Comparison of ENCODE assay signal across 20 cellular contexts in the genomic region with DNA sequence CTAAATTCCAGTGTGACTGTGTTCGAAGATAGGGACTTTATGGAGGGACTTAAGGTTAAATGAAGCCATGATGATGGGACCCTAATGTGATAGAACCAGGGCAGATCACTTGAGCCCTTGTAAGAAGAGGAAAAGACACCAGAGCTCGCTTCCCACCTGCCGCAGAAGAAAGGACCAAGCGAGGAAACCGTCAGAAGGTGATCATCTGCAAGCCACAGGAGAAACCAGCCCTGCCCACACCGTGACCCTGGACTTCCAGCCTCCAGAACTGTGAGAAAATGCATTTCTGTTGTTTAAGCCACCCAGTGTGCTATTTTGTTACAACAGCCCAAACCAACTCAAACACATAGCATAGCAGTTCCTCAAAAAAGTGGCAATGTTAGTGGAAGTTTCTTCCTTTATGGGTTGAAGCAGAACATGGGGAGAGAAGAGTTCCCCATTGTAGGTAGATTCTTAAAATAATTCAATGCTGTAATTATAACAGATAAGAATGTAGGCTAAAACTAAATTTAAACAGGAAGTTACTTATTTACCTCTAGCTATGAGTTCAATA.
A peak's percentile ranks its signal among the peaks of the same experiment; 100 is the strongest.
DNase-seq lines count a peak whose midpoint lies in the region; ATAC-seq and TF ChIP-seq lines count a peak whose summit lies in the region.
"Had no signal": no experiment of that assay in that cellular context is flagged by ENCODE, and none has a peak within 500 bp of the region (broad histone marks: within the 10 kb centered on the region; RNA-seq: fewer than 3 reads in every experiment).

No MANE protein-coding gene starts in this region.

- no peak for TF ChIP-seq POLR2A in NB4 (IDR thresholded peaks at IDR 0.05; ENCODE audit: extremely low read depth, insufficient read length)

- H3K27ac ChIP-seq in HEK293 (ENCODE audit: extremely low read depth, low read depth, low read length) (no peak overlapping the region), foreskin keratinocyte (no peak overlapping the region), aorta (ENCODE audit: low read depth in 1 of 2, low read length in 2 of 2) (no peak overlapping the region)
- H3K27ac ChIP-seq: KMS-11, Peyer's patch, SJCRH30 had no signal

- no peaks in the 10 kb centered on the region for H3K27me3 Mint-ChIP-seq in activated T-helper 1 cell treated with anti-CD3 and anti-CD28 coated beads, Interleukin-12 subunit alpha, Interleukin-12 subunit beta, Interleukin-2, Interleukin-4 antibody, amounts not matched to agents 30 ng/mL and 10 ng/mL and 1 ng/mL, durations not matched to agents 14 hours and 24 hours and 36 hours (ENCODE audit: insufficient read depth)
- H3K27me3 Mint-ChIP-seq: T-cell had no signal

- peak overlapping the region; percentile 61 for H3K27ac Mint-ChIP-seq in activated T-helper 1 cell treated with anti-CD3 and anti-CD28 coated beads, Interleukin-12 subunit alpha, Interleukin-12 subunit beta, Interleukin-2, Interleukin-4 antibody, amounts not matched to agents 30 ng/mL and 10 ng/mL and 1 ng/mL, durations not matched to agents 14 hours and 24 hours and 36 hours
- H3K27ac Mint-ChIP-seq: HFFc6 had no signal

- no peak overlapping the region for H3K4me3 ChIP-seq in HEK293 (ENCODE audit: low read depth, low read length)
- H3K4me3 ChIP-seq in NB4 (ENCODE audit: low read depth, low read length) = no peak overlapping the region
- no peak overlapping the region for H3K4me3 ChIP-seq in aorta (ENCODE audit: low read length in 2 of 2)
- H3K4me3 ChIP-seq: Peyer's patch, SJCRH30 had no signal

- H3K27me3 ChIP-seq in foreskin keratinocyte = no peaks in the 10 kb centered on the region
- no peaks in the 10 kb centered on the region for H3K27me3 ChIP-seq in aorta (ENCODE audit: control insufficient read depth in 1 of 2, insufficient read depth in 2 of 2, low read length in 1 of 2)
- H3K27me3 ChIP-seq: Peyer's patch, SJCRH30 had no signal

- intact Hi-C loops in activated T-helper 1 cell treated with anti-CD3 and anti-CD28 coated beads, Interleukin-12 subunit alpha, Interleukin-12 subunit beta, Interleukin-2, Interleukin-4 antibody, amounts not matched to agents 30 ng/mL and 10 ng/mL and 1 ng/mL, durations not matched to agents 14 hours and 24 hours and 36 hours (cut with micrococcal nuclease) = no loop called here
- intact Hi-C loops in aorta (cut with DNase I) = no loop called here

- POLR2A ChIA-PET in HEK293 (lab: Yijun Ruan, JAX) = no interaction called here

- H3K4me1 ChIP-seq in HEK293 (ENCODE audit: control insufficient read depth, insufficient read depth, low read length) (no peaks in the 10 kb centered on the region), foreskin keratinocyte (peaks cover 14% of the 10 kb centered on the region), aorta (ENCODE audit: control insufficient read depth in 1 of 2, insufficient read depth in 2 of 2, low read length in 2 of 2) (no peaks in the 10 kb centered on the region)
- H3K4me1 ChIP-seq: Peyer's patch, SJCRH30 had no signal

- peaks cover 58% of the 10 kb centered on the region for H3K4me1 Mint-ChIP-seq in activated T-helper 1 cell treated with anti-CD3 and anti-CD28 coated beads, Interleukin-12 subunit alpha, Interleukin-12 subunit beta, Interleukin-2, Interleukin-4 antibody, amounts not matched to agents 30 ng/mL and 10 ng/mL and 1 ng/mL, durations not matched to agents 14 hours and 24 hours and 36 hours (ENCODE audit: low read depth)

- no peaks in the 10 kb centered on the region for H3K9me3 ChIP-seq in HEK293 (ENCODE audit: control insufficient read depth, insufficient read depth, low read depth, low read length)
- no peaks in the 10 kb centered on the region for H3K9me3 ChIP-seq in aorta (ENCODE audit: control insufficient read depth, low read length)
- H3K9me3 ChIP-seq: Peyer's patch, SJCRH30 had no signal

- CTCF ChIA-PET in HEK293 (lab: Yijun Ruan, JAX) = no interaction called here

- DNase-seq in AML-193 (lab: John Stamatoyannopoulos, UW) (peak; percentile 35 to 50), NB4 (ENCODE audit: low read depth) (peak; percentile 45), foreskin keratinocyte (no peak), NCI-H2107 (lab: John Stamatoyannopoulos, UW) (no peak), aorta (no peak)
- no peak for DNase-seq in activated T-helper 1 cell treated with anti-CD3 and anti-CD28 coated beads, Interleukin-12 subunit alpha, Interleukin-12 subunit beta, Interleukin-2, Interleukin-4 antibody, amounts not matched to agents 30 ng/mL and 10 ng/mL and 1 ng/mL, durations not matched to agents 14 hours and 24 hours and 36 hours (ENCODE audit: low spot score)
- DNase-seq: CD4-positive, CD25-positive, alpha-beta regulatory T cell; DMS53; HFFc6; MM.1S; NCI-H146; NCI-H345; NCI-H526 treated with DMSO at 0.1 percent for 48 hours; NK-92 treated with Interleukin-12 subunit alpha and Interleukin-12 subunit beta, amount 100 ng/mL, for 24 hours; Peyer's patch; SJCRH30; T-cell had no signal

- peaks cover 11% of the 10 kb centered on the region for H3K9me3 Mint-ChIP-seq in activated T-helper 1 cell treated with anti-CD3 and anti-CD28 coated beads, Interleukin-12 subunit alpha, Interleukin-12 subunit beta, Interleukin-2, Interleukin-4 antibody, amounts not matched to agents 30 ng/mL and 10 ng/mL and 1 ng/mL, durations not matched to agents 14 hours and 24 hours and 36 hours
- H3K9me3 Mint-ChIP-seq: HFFc6 had no signal

- H3K4me3 Mint-ChIP-seq in activated T-helper 1 cell treated with anti-CD3 and anti-CD28 coated beads, Interleukin-12 subunit alpha, Interleukin-12 subunit beta, Interleukin-2, Interleukin-4 antibody, amounts not matched to agents 30 ng/mL and 10 ng/mL and 1 ng/mL, durations not matched to agents 14 hours and 24 hours and 36 hours = no peak overlapping the region
- H3K4me3 Mint-ChIP-seq: CD4-positive, CD25-positive, alpha-beta regulatory T cell; HFFc6; T-cell had no signal

- ATAC-seq in foreskin keratinocyte (no peak), GM21447 (IDR thresholded peaks at IDR 0.05; ENCODE audit: unreplicated experiment) (no peak), aorta (ENCODE audit: low FRiP score) (no peak)
- ATAC-seq: T-cell had no signal

- no peak for TF ChIP-seq CTCF in HEK293 (tag by site-specific recombination; IDR thresholded peaks at IDR 0.05)
- TF ChIP-seq CTCF in NB4 (IDR thresholded peaks at IDR 0.05; ENCODE audit: low read depth, low read length) = no peak
- TF ChIP-seq CTCF in foreskin keratinocyte (conservative IDR thresholded peaks at IDR 0.05) = no peak

- H3K36me3 ChIP-seq in HEK293 (ENCODE audit: control insufficient read depth in 2 of 2, insufficient read depth in 1 of 2, low read length in 2 of 2) (no peaks in the 10 kb centered on the region), aorta (ENCODE audit: control insufficient read depth in 1 of 2, insufficient read depth in 2 of 2, low read length in 1 of 2) (no peaks in the 10 kb centered on the region)
- H3K36me3 ChIP-seq: Peyer's patch, SJCRH30 had no signal

- H3K36me3 Mint-ChIP-seq in activated T-helper 1 cell treated with anti-CD3 and anti-CD28 coated beads, Interleukin-12 subunit alpha, Interleukin-12 subunit beta, Interleukin-2, Interleukin-4 antibody, amounts not matched to agents 30 ng/mL and 10 ng/mL and 1 ng/mL, durations not matched to agents 14 hours and 24 hours and 36 hours (ENCODE audit: low read depth) = peaks cover 22% of the 10 kb centered on the region
- H3K36me3 Mint-ChIP-seq: CD4-positive, CD25-positive, alpha-beta regulatory T cell; T-cell had no signal

- 97 to 98% methylated on average over 6 of the region's 6 CpGs for WGBS in aorta, 2 donors

TF ChIP-seq in HEK293, 187 proteins besides CTCF, POLR2A, EP300 and RAD21:
- TF ChIP-seq, protein P1, sequence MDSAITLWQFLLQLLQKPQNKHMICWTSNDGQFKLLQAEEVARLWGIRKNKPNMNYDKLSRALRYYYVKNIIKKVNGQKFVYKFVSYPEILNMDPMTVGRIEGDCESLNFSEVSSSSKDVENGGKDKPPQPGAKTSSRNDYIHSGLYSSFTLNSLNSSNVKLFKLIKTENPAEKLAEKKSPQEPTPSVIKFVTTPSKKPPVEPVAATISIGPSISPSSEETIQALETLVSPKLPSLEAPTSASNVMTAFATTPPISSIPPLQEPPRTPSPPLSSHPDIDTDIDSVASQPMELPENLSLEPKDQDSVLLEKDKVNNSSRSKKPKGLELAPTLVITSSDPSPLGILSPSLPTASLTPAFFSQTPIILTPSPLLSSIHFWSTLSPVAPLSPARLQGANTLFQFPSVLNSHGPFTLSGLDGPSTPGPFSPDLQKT (IDR thresholded peaks at IDR 0.05; ENCODE audit: borderline replicate concordance, low read depth, low read length) = no peak
- no peak for TF ChIP-seq ZNF626 (tag by site-specific recombination; IDR thresholded peaks at IDR 0.05)
- TF ChIP-seq ZNF548 (tag by site-specific recombination; IDR thresholded peaks at IDR 0.05) = peak; percentile 58; the same call in 1 of the 2 replicates
- TF ChIP-seq, protein P2, sequence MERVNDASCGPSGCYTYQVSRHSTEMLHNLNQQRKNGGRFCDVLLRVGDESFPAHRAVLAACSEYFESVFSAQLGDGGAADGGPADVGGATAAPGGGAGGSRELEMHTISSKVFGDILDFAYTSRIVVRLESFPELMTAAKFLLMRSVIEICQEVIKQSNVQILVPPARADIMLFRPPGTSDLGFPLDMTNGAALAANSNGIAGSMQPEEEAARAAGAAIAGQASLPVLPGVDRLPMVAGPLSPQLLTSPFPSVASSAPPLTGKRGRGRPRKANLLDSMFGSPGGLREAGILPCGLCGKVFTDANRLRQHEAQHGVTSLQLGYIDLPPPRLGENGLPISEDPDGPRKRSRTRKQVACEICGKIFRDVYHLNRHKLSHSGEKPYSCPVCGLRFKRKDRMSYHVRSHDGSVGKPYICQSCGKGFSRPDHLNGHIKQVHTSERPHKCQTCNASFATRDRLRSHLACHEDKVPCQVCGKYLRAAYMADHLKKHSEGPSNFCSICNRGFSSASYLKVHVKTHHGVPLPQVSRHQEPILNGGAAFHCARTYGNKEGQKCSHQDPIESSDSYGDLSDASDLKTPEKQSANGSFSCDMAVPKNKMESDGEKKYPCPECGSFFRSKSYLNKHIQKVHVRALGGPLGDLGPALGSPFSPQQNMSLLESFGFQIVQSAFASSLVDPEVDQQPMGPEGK (tag by site-specific recombination; IDR thresholded peaks at IDR 0.05) = no peak
- no peak for TF ChIP-seq ZNF571 (tag by site-specific recombination; IDR thresholded peaks at IDR 0.05)
- TF ChIP-seq, protein P3, sequence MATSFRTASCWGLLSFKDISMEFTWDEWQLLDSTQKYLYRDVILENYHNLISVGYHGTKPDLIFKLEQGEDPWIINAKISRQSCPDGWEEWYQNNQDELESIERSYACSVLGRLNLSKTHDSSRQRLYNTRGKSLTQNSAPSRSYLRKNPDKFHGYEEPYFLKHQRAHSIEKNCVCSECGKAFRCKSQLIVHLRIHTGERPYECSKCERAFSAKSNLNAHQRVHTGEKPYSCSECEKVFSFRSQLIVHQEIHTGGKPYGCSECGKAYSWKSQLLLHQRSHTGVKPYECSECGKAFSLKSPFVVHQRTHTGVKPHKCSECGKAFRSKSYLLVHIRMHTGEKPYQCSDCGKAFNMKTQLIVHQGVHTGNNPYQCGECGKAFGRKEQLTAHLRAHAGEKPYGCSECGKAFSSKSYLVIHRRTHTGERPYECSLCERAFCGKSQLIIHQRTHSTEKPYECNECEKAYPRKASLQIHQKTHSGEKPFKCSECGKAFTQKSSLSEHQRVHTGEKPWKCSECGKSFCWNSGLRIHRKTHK (tag by site-specific recombination; IDR thresholded peaks at IDR 0.05) = no peak
- no peak for TF ChIP-seq ZNF830 (tag by site-specific recombination; IDR thresholded peaks at IDR 0.05; ENCODE audit: low read depth)

Comparison
In these comparisons a context has a peak if more than half of its experiments do, and no peak if none do; other contexts are left out.
1. DNase-seq: peak in AML-193 (2 of 2) and NB4 (single experiment); none in activated T-helper 1 cell treated with anti-CD3 and anti-CD28 coated beads, Interleukin-12 subunit alpha, Interleukin-12 subunit beta, Interleukin-2, Interleukin-4 antibody, amounts not matched to agents 30 ng/mL and 10 ng/mL and 1 ng/mL, durations not matched to agents 14 hours and 24 hours and 36 hours (single experiment), foreskin keratinocyte (0 of 2), NCI-H2107 (single experiment) and aorta (0 of 2).